ENCODE assay signal across 1 cellular context in genomic region chr7:6530626-6531491, GRCh38.
A peak's percentile ranks its signal among the peaks of the same experiment; 100 is the strongest.
TF ChIP-seq lines count a peak whose summit lies in the region.

No MANE protein-coding gene starts in this region.

TF ChIP-seq in HepG2, 621 proteins besides CTCF, POLR2A, EP300 and RAD21 (continued from another document):
- TF ChIP-seq LRRFIP1 (CRISPR knock-in tag; conservative IDR thresholded peaks at IDR 0.05): no peak
- TF ChIP-seq ARNTL (CRISPR knock-in tag; IDR thresholded peaks at IDR 0.05): no peak
- no peak for TF ChIP-seq NBN (conservative IDR thresholded peaks at IDR 0.05)
- TF ChIP-seq ZNF503 (CRISPR knock-in tag; IDR thresholded peaks at IDR 0.05): no peak
- TF ChIP-seq ZMAT3 (CRISPR knock-in tag; conservative IDR thresholded peaks at IDR 0.05): no peak
- TF ChIP-seq ZNF232 (CRISPR knock-in tag; IDR thresholded peaks at IDR 0.05; ENCODE audit: borderline replicate concordance): no peak
- 0 out of 2 replicates have a peak, but pooled peaks have one; percentile 31 for TF ChIP-seq ZFY (CRISPR knock-in tag; IDR thresholded peaks at IDR 0.05)
- no peak for TF ChIP-seq ZNF546 (CRISPR knock-in tag; conservative IDR thresholded peaks at IDR 0.05)
- TF ChIP-seq GPBP1L1 (CRISPR knock-in tag; IDR thresholded peaks at IDR 0.05): no peak
- TF ChIP-seq SALL2 (CRISPR knock-in tag; IDR thresholded peaks at IDR 0.05): no peak
- TF ChIP-seq ATF3 (CRISPR knock-in tag; IDR thresholded peaks at IDR 0.05): no peak
- TF ChIP-seq ZFP91 (CRISPR knock-in tag; IDR thresholded peaks at IDR 0.05; ENCODE audit: borderline replicate concordance): no peak
- TF ChIP-seq ZNF800 (CRISPR knock-in tag; IDR thresholded peaks at IDR 0.05): peak; percentile 88
- no peak for TF ChIP-seq DMTF1 (CRISPR knock-in tag; IDR thresholded peaks at IDR 0.05)
- no peak for TF ChIP-seq CBX1 (IDR thresholded peaks at IDR 0.05; ENCODE audit: low read depth)
- TF ChIP-seq ZNF512B (CRISPR knock-in tag; IDR thresholded peaks at IDR 0.05; ENCODE audit: borderline replicate concordance): no peak
- no peak for TF ChIP-seq ZBTB4 (CRISPR knock-in tag; IDR thresholded peaks at IDR 0.05; ENCODE audit: borderline replicate concordance)
- TF ChIP-seq ZNF337 (CRISPR knock-in tag; IDR thresholded peaks at IDR 0.05; ENCODE audit: borderline replicate concordance, low read depth): no peak
- TF ChIP-seq ZNF501 (CRISPR knock-in tag; IDR thresholded peaks at IDR 0.05): 0 out of 2 replicates have a peak, but pooled peaks have one; percentile 21
- TF ChIP-seq RXRA (CRISPR knock-in tag; IDR thresholded peaks at IDR 0.05): no peak
